In genomic region chr9:84893360-84894128, GRCh38 we compare ENCODE assay signal across 17 cellular contexts.
"Had no signal": no experiment of that assay in that cellular context is flagged by ENCODE, and none has a peak within 500 bp of the region (broad histone marks: within the 10 kb centered on the region; RNA-seq: fewer than 3 reads in every experiment).

No MANE protein-coding gene starts in this region.

- H3K9me3 ChIP-seq: esophagus muscularis mucosa, gastroesophageal sphincter, psoas muscle had no signal

- H3K27me3 Mint-ChIP-seq: central memory CD8-positive, alpha-beta T cell had no signal

- H3K4me3 ChIP-seq: esophagus muscularis mucosa, gastroesophageal sphincter, psoas muscle had no signal

- H3K4me1 ChIP-seq: gastroesophageal sphincter, psoas muscle had no signal

- H3K27ac ChIP-seq: epithelial cell of prostate, esophagus muscularis mucosa, gastroesophageal sphincter, psoas muscle had no signal

- FAIRE-seq: keratinocyte, small intestine, urothelium cell line had no signal

- H3K4me3 Mint-ChIP-seq: central memory CD8-positive, alpha-beta T cell; immature natural killer cell; naive thymus-derived CD4-positive, alpha-beta T cell had no signal

- H3K9me3 Mint-ChIP-seq: central memory CD8-positive, alpha-beta T cell had no signal

- H3K27me3 ChIP-seq: esophagus muscularis mucosa, gastroesophageal sphincter had no signal

- H3K27ac Mint-ChIP-seq: immature natural killer cell; naive thymus-derived CD4-positive, alpha-beta T cell had no signal

- H3K4me1 Mint-ChIP-seq: central memory CD8-positive, alpha-beta T cell; immature natural killer cell; naive thymus-derived CD4-positive, alpha-beta T cell had no signal

- H3K36me3 ChIP-seq: esophagus muscularis mucosa, gastroesophageal sphincter had no signal

- DNase-seq: effector memory CD4-positive, alpha-beta T cell; glutamatergic neuron; immature natural killer cell; mesendoderm; naive thymus-derived CD4-positive, alpha-beta T cell; occipital lobe; psoas muscle; small intestine; stimulated activated CD4-positive, alpha-beta T cell treated with anti-CD3 and anti-CD28 coated beads, Interleukin-12 subunit alpha, Interleukin-12 subunit beta, amount 100 ng/mL, for 4 hours; stimulated activated naive CD4-positive, alpha-beta T cell treated with Interleukin-2 at 50 U/mL for 16 hours; trophoblast cell had no signal

- H3K36me3 Mint-ChIP-seq: immature natural killer cell; naive thymus-derived CD4-positive, alpha-beta T cell had no signal

- ATAC-seq: gastroesophageal sphincter; naive thymus-derived CD4-positive, alpha-beta T cell; psoas muscle had no signal
